ENCODE assay signal across 10 cellular contexts in genomic region chr9:34158362-34158869, GRCh38. TPM values are rescaled to one million over a fixed set of nuclear protein-coding genes. Genes with fewer than 3 reads are reported as not detected.
DNase-seq lines count a peak whose midpoint lies in the region; ATAC-seq and TF ChIP-seq lines count a peak whose summit lies in the region.
"Had no signal": no experiment of that assay in that cellular context is flagged by ENCODE, and none has a peak within 500 bp of the region (broad histone marks: within the 10 kb centered on the region; RNA-seq: fewer than 3 reads in every experiment).

No MANE protein-coding gene starts in this region.

- H3K27me3 ChIP-seq in cardiac muscle cell = no peaks in the 10 kb centered on the region
- H3K27me3 ChIP-seq in colonic mucosa = no peaks in the 10 kb centered on the region
- H3K27me3 ChIP-seq: gastroesophageal sphincter had no signal

- H3K27ac ChIP-seq in cardiac muscle cell (peak overlapping the region; percentile 83), colonic mucosa (no peak overlapping the region)
- H3K27ac ChIP-seq: gastroesophageal sphincter had no signal

- H3K36me3 ChIP-seq in cardiac muscle cell (no peaks in the 10 kb centered on the region), colonic mucosa (no peaks in the 10 kb centered on the region)
- H3K36me3 ChIP-seq: gastroesophageal sphincter had no signal

- H3K4me3 ChIP-seq in cardiac muscle cell = no peak overlapping the region
- H3K4me3 ChIP-seq in foreskin fibroblast (ENCODE audit: low read depth in 1 of 2, low read length in 2 of 2) = no peak overlapping the region
- no peak overlapping the region for H3K4me3 ChIP-seq in colonic mucosa
- H3K4me3 ChIP-seq: gastroesophageal sphincter had no signal

- DNase-seq in cardiac muscle cell (ENCODE audit: low read depth in 1 of 2, low spot score in 1 of 2) (peak; percentile 59 to 71), Right ventricle myocardium inferior (ENCODE audit: missing footprints) (no peak), OCI-M1 (lab: John Stamatoyannopoulos, UW) (peak; percentile 46), foreskin fibroblast (peak; percentile 51 to 72), NCI-H1105 treated with DMSO at 0.1 percent for 48 hours (lab: John Stamatoyannopoulos, UW) (no peak), colonic mucosa (no peak)
- DNase-seq in activated naive CD4-positive, alpha-beta T cell (lab: John Stamatoyannopoulos, UW) = no peak
- DNase-seq: activated effector memory CD4-positive, alpha-beta T cell treated with Interleukin-2 at 50 U/mL for 16 hours had no signal

- H3K9me3 ChIP-seq in cardiac muscle cell (ENCODE audit: low read depth) (no peaks in the 10 kb centered on the region), colonic mucosa (no peaks in the 10 kb centered on the region)
- H3K9me3 ChIP-seq: gastroesophageal sphincter had no signal

- TF ChIP-seq CTCF in cardiac muscle cell (IDR thresholded peaks at IDR 0.05; ENCODE audit: low read depth, low read length) = no peak
- no peak for TF ChIP-seq CTCF in foreskin fibroblast (IDR thresholded peaks at IDR 0.05; ENCODE audit: low read depth, low read length)
- no peak for TF ChIP-seq CTCF in colonic mucosa (IDR thresholded peaks at IDR 0.05)

- intact Hi-C loops in Right ventricle myocardium inferior (cut with DNase I) (no loop called here), colonic mucosa (cut with DNase I) (loop anchor here (10.0 kb wide), 1 partner anchor 64 kb away; no protein-coding TSS in a partner anchor)

- peaks cover 6% of the 10 kb centered on the region for H3K4me1 ChIP-seq in cardiac muscle cell (ENCODE audit: low read depth)
- H3K4me1 ChIP-seq in colonic mucosa = no peaks in the 10 kb centered on the region
- H3K4me1 ChIP-seq: gastroesophageal sphincter had no signal

- ATAC-seq in Right ventricle myocardium inferior = no peak
- ATAC-seq in HG03460 (IDR thresholded peaks at IDR 0.05; ENCODE audit: unreplicated experiment) = no peak
- ATAC-seq: gastroesophageal sphincter had no signal

- no peak overlapping the region for H3K9ac ChIP-seq in colonic mucosa (ENCODE audit: low read depth in 2 of 2, low read length in 2 of 2)

RNA-seq across cellular contexts. Expression of gene UBAP1, which starts 20.4 kb away (rescaled TPM):
- total RNA-seq in cardiac muscle cell = 23.5 and 28.6 TPM in 2 replicates
- polyA plus RNA-seq in cardiac muscle cell = 52.3 and 60.0 TPM in 2 replicates
- 48.9 TPM for total RNA-seq in Right ventricle myocardium inferior
- 10 to 100 TPM; 32.9 to 45.4 TPM for total RNA-seq in colonic mucosa

RNA-seq across cellular contexts. Expression of gene DCAF12, which starts 31.9 kb away (rescaled TPM):
- 29.7 and 31.7 TPM in 2 replicates for total RNA-seq in cardiac muscle cell
- polyA plus RNA-seq in cardiac muscle cell = 27.1 and 36.0 TPM in 2 replicates
- 17.6 TPM for total RNA-seq in Right ventricle myocardium inferior
- total RNA-seq in colonic mucosa = 10 to 100 TPM; 37.9 to 41.5 TPM

Comparison
In these comparisons a context has a peak if more than half of its experiments do, and no peak if none do; other contexts are left out.
1. DNase-seq: peak in cardiac muscle cell (2 of 2), OCI-M1 (single experiment) and foreskin fibroblast (2 of 2); none in Right ventricle myocardium inferior (single experiment), NCI-H1105 treated with DMSO at 0.1 percent for 48 hours (single experiment), activated naive CD4-positive, alpha-beta T cell (0 of 4) and colonic mucosa (single experiment).